In genomic region chr5:181235689-181236366, GRCh38 we compare ENCODE assay signal across 1 cellular context.
A peak's percentile ranks its signal among the peaks of the same experiment; 100 is the strongest.
TF ChIP-seq lines count a peak whose summit lies in the region.

No MANE protein-coding gene starts in this region.

TF ChIP-seq in K562, 482 proteins besides CTCF, POLR2A, EP300 and RAD21 (continued from another document):
- TF ChIP-seq AFF4 (CRISPR knock-in tag; IDR thresholded peaks at IDR 0.05): no peak
- TF ChIP-seq ZNF140 (CRISPR knock-in tag; IDR thresholded peaks at IDR 0.05): no peak
- no peak for TF ChIP-seq CC2D1A (IDR thresholded peaks at IDR 0.05)
- TF ChIP-seq TAF1 (IDR thresholded peaks at IDR 0.05; ENCODE audit: control insufficient read depth, extremely low read depth, insufficient read depth, low read length, severe bottlenecking): no peak
- no peak for TF ChIP-seq NFIX (CRISPR knock-in tag; IDR thresholded peaks at IDR 0.05; ENCODE audit: low read depth)
- TF ChIP-seq SRSF3 (IDR thresholded peaks at IDR 0.05; ENCODE audit: insufficient read depth, low read length): no peak
- no peak for TF ChIP-seq MAFG (tag; conservative IDR thresholded peaks at IDR 0.05)
- TF ChIP-seq MEF2A (IDR thresholded peaks at IDR 0.05; ENCODE audit: control insufficient read depth, low read depth, low read length): no peak
- no peak for TF ChIP-seq RBM15 (IDR thresholded peaks at IDR 0.05; ENCODE audit: insufficient read depth, low read length)
- peak in 1 of 2 experiments; percentile 19; a peak in 1 of 4 replicates for TF ChIP-seq BCLAF1 (IDR thresholded peaks at IDR 0.05; ENCODE audit: borderline replicate concordance in 1 of 2, control insufficient read depth in 1 of 2, low read depth in 2 of 2, low read length in 1 of 2)
- no peak for TF ChIP-seq HMGN3 (IDR thresholded peaks at IDR 0.05; ENCODE audit: borderline replicate concordance, extremely low read depth, insufficient read length, low read depth, low read length)
- TF ChIP-seq SIN3A (IDR thresholded peaks at IDR 0.05; ENCODE audit: borderline replicate concordance in 2 of 2, control insufficient read depth in 1 of 2, low read depth in 2 of 2, low read length in 2 of 2): 0 out of 4 replicates have a peak, but pooled peaks of 1 of the 2 experiments have one; percentile 19
- TF ChIP-seq ETS2 (tag; IDR thresholded peaks at IDR 0.05; ENCODE audit: borderline replicate concordance, poor library complexity, severe bottlenecking): no peak
- peak; percentile 88 for TF ChIP-seq POLR2AphosphoS5 (IDR thresholded peaks at IDR 0.05; ENCODE audit: control insufficient read depth, insufficient read depth, low read depth, low read length)
- TF ChIP-seq ZEB2 (IDR thresholded peaks at IDR 0.05): no peak
- no peak for TF ChIP-seq GTF2B (IDR thresholded peaks at IDR 0.05; ENCODE audit: extremely low read depth, insufficient read length)
- TF ChIP-seq HMGXB4 (CRISPR knock-in tag; IDR thresholded peaks at IDR 0.05): no peak
- TF ChIP-seq GTF2E2 (tag; IDR thresholded peaks at IDR 0.05): no peak
- no peak for TF ChIP-seq CREB3 (tag; conservative IDR thresholded peaks at IDR 0.05; ENCODE audit: low read depth)
- TF ChIP-seq ETV1 (tag; conservative IDR thresholded peaks at IDR 0.05; ENCODE audit: low read depth): no peak
- TF ChIP-seq JUN (IDR thresholded peaks at IDR 0.05; ENCODE audit: borderline replicate concordance, low read depth, low read length): no peak
- TF ChIP-seq JUN (CRISPR knock-in tag; IDR thresholded peaks at IDR 0.05; ENCODE audit: borderline replicate concordance): no peak
- no peak for TF ChIP-seq RUNX1 (IDR thresholded peaks at IDR 0.05; ENCODE audit: low read depth)
- TF ChIP-seq ZNF175 (CRISPR knock-in tag; IDR thresholded peaks at IDR 0.05; ENCODE audit: low read depth): no peak
- TF ChIP-seq BRCA1 (IDR thresholded peaks at IDR 0.05): no peak
- no peak for TF ChIP-seq BRCA1 (CRISPR knock-in tag; IDR thresholded peaks at IDR 0.05)
- no peak for TF ChIP-seq ARID3A (IDR thresholded peaks at IDR 0.05; ENCODE audit: borderline replicate concordance, low read depth, low read length)
- no peak for TF ChIP-seq ZNF518B (CRISPR knock-in tag; IDR thresholded peaks at IDR 0.05)
- no peak for TF ChIP-seq ZBTB8A (IDR thresholded peaks at IDR 0.05; ENCODE audit: partially characterized antibody)
- no peak for TF ChIP-seq SREBF2 (CRISPR knock-in tag; IDR thresholded peaks at IDR 0.05)
- no peak for TF ChIP-seq SNIP1 (IDR thresholded peaks at IDR 0.05; ENCODE audit: low read depth)
- TF ChIP-seq TSC22D4 (tag; IDR thresholded peaks at IDR 0.05): no peak
- TF ChIP-seq FOXJ2 (tag; IDR thresholded peaks at IDR 0.05): no peak
- TF ChIP-seq USF1 (CRISPR knock-in tag; IDR thresholded peaks at IDR 0.05): no peak
- TF ChIP-seq ID3 (CRISPR knock-in tag; IDR thresholded peaks at IDR 0.05): no peak
- TF ChIP-seq ID3 (tag; IDR thresholded peaks at IDR 0.05): no peak
- no peak for TF ChIP-seq BMI1 (IDR thresholded peaks at IDR 0.05; ENCODE audit: low read length)
